ENCODE assay signal across 3 cellular contexts in the genomic region with DNA sequence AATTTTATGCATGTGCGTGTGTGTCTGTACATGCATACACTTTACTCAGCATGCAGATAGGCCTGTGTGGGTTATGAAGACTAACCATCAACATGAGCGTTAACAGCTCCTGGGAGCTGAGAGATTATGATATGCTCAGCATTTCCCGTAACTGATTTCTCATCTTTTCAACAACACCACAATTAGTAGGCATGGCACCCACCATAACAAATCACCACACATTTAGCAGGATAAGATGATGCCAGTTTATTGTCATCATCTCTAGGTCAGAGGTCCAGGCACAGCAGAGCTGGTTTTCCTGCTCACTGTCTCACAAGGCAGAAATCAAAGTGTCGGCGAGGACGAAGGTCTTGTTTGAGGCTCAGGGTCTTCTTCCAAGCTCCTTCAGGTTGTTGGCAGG.
"Had no signal": no experiment of that assay in that cellular context is flagged by ENCODE, and none has a peak within 500 bp of the region (broad histone marks: within the 10 kb centered on the region; RNA-seq: fewer than 3 reads in every experiment).

No MANE protein-coding gene starts in this region.

- ATAC-seq: GM12878 had no signal

- H3K4me3 ChIP-seq: GM12878 had no signal

- DNase-seq: GDM1, GF-D8 had no signal
